18 cellular contexts compared by ENCODE assay signal in genomic region chr7:158583810-158584209, GRCh38. TPM values are rescaled to one million over a fixed set of nuclear protein-coding genes. Genes with fewer than 3 reads are reported as not detected.
DNase-seq lines count a peak whose midpoint lies in the region; ATAC-seq, FAIRE-seq and TF ChIP-seq lines count a peak whose summit lies in the region.
"Had no signal": no experiment of that assay in that cellular context is flagged by ENCODE, and none has a peak within 500 bp of the region (broad histone marks: within the 10 kb centered on the region; RNA-seq: fewer than 3 reads in every experiment).

No MANE protein-coding gene starts in this region.

- no peaks in the 10 kb centered on the region; a peak in 1 of 5 replicates for H3K27me3 ChIP-seq in HepG2 (ENCODE audit: control insufficient read depth in 1 of 2, insufficient read depth in 2 of 2, low read length in 2 of 2)
- H3K27me3 ChIP-seq in right lobe of liver, result peaks cover 0 to 14% of the 10 kb centered on the region in 2 donors
- no peaks in the 10 kb centered on the region for H3K27me3 ChIP-seq in pancreas

- DNase-seq in HepG2 (ENCODE audit: low spot score) (no peak), right lobe of liver (no peak), pancreas (no peak), NCI-H187 (lab: John Stamatoyannopoulos, UW) (no peak)
- DNase-seq: C1 segment of cervical spinal cord; CD4-positive, CD25-positive, alpha-beta regulatory T cell; CD8-positive, alpha-beta memory T cell; COR-L47; DMS 273 treated with DMSO at 0.1 percent for 48 hours; IMR-90 had no signal

- peak overlapping the region; percentile 42; the same call in 1 of the 2 replicates for H3K9ac ChIP-seq in HepG2 (ENCODE audit: insufficient read depth, low read depth, low read length)

- in situ Hi-C loops in HepG2 (cut with HindIII; ENCODE audit: extremely low pct_ligation_motif_present, low pct_unique_long_range_greater_than_20kb), result no loop called here

- TF ChIP-seq CTCF in HepG2 (CRISPR knock-in tag; IDR thresholded peaks at IDR 0.05) (no peak), right lobe of liver (IDR thresholded peaks at IDR 0.05) (no peak), brain (conservative IDR thresholded peaks at IDR 0.05) (no peak), pancreas (IDR thresholded peaks at IDR 0.05) (no peak)

- intact Hi-C loops in HepG2 (cut with micrococcal nuclease; ENCODE audit: unreplicated experiment), result loop anchor here (5.0 kb wide), 1 partner anchor 87 kb away; no protein-coding TSS in a partner anchor
- intact Hi-C loops in right lobe of liver (cut with DNase I), result no loop called here
- intact Hi-C loops in pancreas (cut with DNase I), result no loop called here

- H3K9me3 ChIP-seq in HepG2 (ENCODE audit: low read length), result peaks cover 6% of the 10 kb centered on the region
- no peaks in the 10 kb centered on the region for H3K9me3 ChIP-seq in right lobe of liver
- H3K9me3 ChIP-seq in pancreas, result no peaks in the 10 kb centered on the region
- H3K9me3 ChIP-seq: HAP-1 had no signal

- H3K4me3 Mint-ChIP-seq in brain, result peak overlapping the region in 4 of 5 experiments; percentile 5 to 86 (median 10)
- H3K4me3 Mint-ChIP-seq: B cell; CD4-positive, CD25-positive, alpha-beta regulatory T cell had no signal

- WGBS in HepG2 (ENCODE audit: low lambda C conversion rate), result 74% methylated on average over 5 of the region's 6 CpGs
- 52% methylated on average over 6 of the region's 6 CpGs for WGBS in right lobe of liver (ENCODE audit: insufficient coverage, low coverage, low lambda C conversion rate, missing lambda C conversion rate)
- 36 to 45% methylated on average over 6 of the region's 6 CpGs for WGBS in pancreas, 2 donors

- TF ChIP-seq POLR2A in HepG2 (IDR thresholded peaks at IDR 0.05; ENCODE audit: insufficient read depth in 1 of 2, low read depth in 2 of 2, low read length in 2 of 2) (no peak), right lobe of liver (IDR thresholded peaks at IDR 0.05) (no peak)

- CTCF ChIA-PET in HepG2 (lab: Yijun Ruan, JAX; ENCODE audit: low intra/inter-chr PET ratio, low total read pairs), result no interaction called here

- TF ChIP-seq EP300 in HepG2 (IDR thresholded peaks at IDR 0.05; ENCODE audit: low read depth in 2 of 2, low read length in 2 of 2) (no peak), HepG2 (CRISPR knock-in tag; IDR thresholded peaks at IDR 0.05; ENCODE audit: borderline replicate concordance) (no peak)

- H2AFZ ChIP-seq in HepG2 (ENCODE audit: low read length), result no peak overlapping the region

- no peak for FAIRE-seq in HepG2 (lab: Jason Lieb, UNC)
- FAIRE-seq in pancreas (lab: Jason Lieb, UNC), result no peak
- FAIRE-seq: G401.6, GM12891, GM19239 had no signal

- no TSS peak for BruUV-seq in HepG2 (replicated peaks; lab: Mats Ljungman, UMichigan)

- peaks cover 14 to 51% (median 32%) of the 10 kb centered on the region in 5 experiments for H3K9me3 Mint-ChIP-seq in brain

- H3K4me1 ChIP-seq in HepG2 (ENCODE audit: insufficient read depth, low read length), result peaks cover 85% of the 10 kb centered on the region
- peaks cover 0 to 5% (median 0%) of the 10 kb centered on the region in 4 donors for H3K4me1 ChIP-seq in right lobe of liver
- H3K4me1 ChIP-seq in pancreas, result peaks cover 20 to 44% (median 42%) of the 10 kb centered on the region in 3 donors
- H3K4me1 ChIP-seq: HAP-1 had no signal

- H3K4me2 ChIP-seq in HepG2 (ENCODE audit: low read depth, low read length), result peak overlapping the region; percentile 81

- peak overlapping the region; percentile 89 for H3K27ac ChIP-seq in HepG2 (ENCODE audit: extremely low read length, insufficient read depth, low read length)
- H3K27ac ChIP-seq in right lobe of liver, result no peak overlapping the region
- H3K27ac ChIP-seq in pancreas, result peak overlapping the region in 3 of 4 donors; percentile 22 to 48 (median 33)
- H3K27ac ChIP-seq: HL-60 had no signal

- ATAC-seq in HepG2 (no peak), right lobe of liver (no peak), pancreas (no peak), HG03565 (IDR thresholded peaks at IDR 0.05; ENCODE audit: unreplicated experiment) (no peak)

- no peaks in the 10 kb centered on the region for H4K20me1 ChIP-seq in HepG2 (ENCODE audit: insufficient read depth, low read length)

- peaks cover 18% of the 10 kb centered on the region for H3K27me3 Mint-ChIP-seq in brain

- H3K36me3 ChIP-seq in HepG2 (replicated peaks in 1 of 2; ENCODE audit: control insufficient read depth in 1 of 2, insufficient read depth in 2 of 2, low read length in 2 of 2) (peaks cover 0 to 12% of the 10 kb centered on the region in 2 experiments; a peak in 3 of 5 replicates), right lobe of liver (no peaks in the 10 kb centered on the region), pancreas (no peaks in the 10 kb centered on the region)
- H3K36me3 ChIP-seq: HAP-1 had no signal

- H3K4me1 Mint-ChIP-seq in brain, result peaks cover 39% of the 10 kb centered on the region

- H3K79me2 ChIP-seq in HepG2 (ENCODE audit: insufficient read depth, low read length), result peaks cover 58% of the 10 kb centered on the region

- peaks cover 45% of the 10 kb centered on the region for H3K36me3 Mint-ChIP-seq in brain

- H3K27ac Mint-ChIP-seq in brain, result peak overlapping the region in 2 of 5 experiments; percentile 15 to 53
- H3K27ac Mint-ChIP-seq: B cell; CD8-positive, alpha-beta memory T cell had no signal

- no peak for TF ChIP-seq RAD21 in HepG2 (CRISPR knock-in tag; IDR thresholded peaks at IDR 0.05)

- POLR2A ChIA-PET in HepG2 (lab: Yijun Ruan, JAX), result interaction anchor here (0.7 to 1.6 kb wide), 5 partner anchors 43 to 279 kb away, joined by 3 to 5 read pairs (median 3); no protein-coding TSS in a partner anchor

- H3K4me3 ChIP-seq in HepG2 (replicated peaks in 1 of 3; ENCODE audit: insufficient read depth in 1 of 3, low read depth in 2 of 3, low read length in 3 of 3) (peak overlapping the region in 1 of 3 experiments; percentile 35; a peak in 2 of 6 replicates), right lobe of liver (no peak overlapping the region), pancreas (no peak overlapping the region)
- H3K4me3 ChIP-seq: HAP-1 had no signal

TF ChIP-seq in HepG2, 621 proteins besides CTCF, POLR2A, EP300 and RAD21 (continues in another document):
- no peak for TF ChIP-seq SIX4 (CRISPR knock-in tag; IDR thresholded peaks at IDR 0.05)
- TF ChIP-seq ZNF441 (CRISPR knock-in tag; IDR thresholded peaks at IDR 0.05; ENCODE audit: borderline replicate concordance), result no peak
- TF ChIP-seq POGK (CRISPR knock-in tag; conservative IDR thresholded peaks at IDR 0.05), result no peak
- TF ChIP-seq REXO4 (CRISPR knock-in tag; IDR thresholded peaks at IDR 0.05; ENCODE audit: borderline replicate concordance), result no peak
- TF ChIP-seq ZBTB21 (CRISPR knock-in tag; IDR thresholded peaks at IDR 0.05), result no peak
- no peak for TF ChIP-seq ZNF414 (CRISPR knock-in tag; IDR thresholded peaks at IDR 0.05)

RNA-seq across cellular contexts. Expression of gene PTPRN2, which starts 3.8 kb away (rescaled TPM):
- total RNA-seq in HepG2 (2016; rRNA removed; fragmentation: Illumina TruSeq; extraction: Trizol) (1.7 and 2.5 TPM in 2 replicates), right lobe of liver (under 1 TPM; 0.15 to 0.87 (median 0.67) TPM), pancreas (10 to 100 TPM; 12.4 to 40.7 (median 31.8) TPM)
- total RNA-seq in HepG2 (2016; cell fraction: cytosol; rRNA removed; fragmentation: Illumina TruSeq; extraction: Trizol; ENCODE audit: low read depth), result 0.88 and 1.4 TPM in 2 replicates
- 1.4 and 2.6 TPM in 2 replicates for total RNA-seq in HepG2 (2016; cell fraction: insoluble cytoplasmic fraction; rRNA removed; fragmentation: Illumina TruSeq; extraction: Trizol)
- 2.3 TPM in 2 replicates for total RNA-seq in HepG2 (2016; cell fraction: membrane; rRNA removed; fragmentation: Illumina TruSeq; extraction: Trizol)
- total RNA-seq in HepG2 (2016; cell fraction: nucleus; rRNA removed; fragmentation: Illumina TruSeq; extraction: Trizol), result 3.7 and 5.0 TPM in 2 replicates
- polyA plus RNA-seq in HepG2 (2011; rRNA removed) (24.2 and 50.0 TPM in 2 replicates), brain (ENCODE audit: insufficient read depth, low read depth, low replicate concordance) (130 TPM), pancreas (10 to 100 TPM; 12.2 to 49.2 TPM)
- polyA plus RNA-seq in HepG2 (2011; cell fraction: cytosol; rRNA removed), result 42.2 and 59.6 TPM in 2 replicates
- polyA plus RNA-seq in HepG2 (2011; cell fraction: nucleus; rRNA removed), result 73.6 and 81.5 TPM in 2 replicates
- 49.0 and 72.5 TPM in 2 replicates for polyA plus RNA-seq in HepG2 (2012)
- polyA plus RNA-seq in HepG2 (2016; cell fraction: cytosol; fragmentation: Illumina TruSeq; extraction: Trizol; ENCODE audit: low read depth), result 0.94 and 1.3 TPM in 2 replicates
- polyA plus RNA-seq in HepG2 (2016; cell fraction: insoluble cytoplasmic fraction; fragmentation: Illumina TruSeq; extraction: Trizol; ENCODE audit: low read depth), result 2.5 TPM in 2 replicates
- 1.7 and 2.2 TPM in 2 replicates for polyA plus RNA-seq in HepG2 (2016; cell fraction: membrane; fragmentation: Illumina TruSeq; extraction: Trizol; ENCODE audit: low read depth)
- 3.0 and 5.1 TPM in 2 replicates for polyA plus RNA-seq in HepG2 (2016; cell fraction: nucleus; fragmentation: Illumina TruSeq; extraction: Trizol; ENCODE audit: insufficient read depth, low read depth)
- 35.1 TPM in 1 of 2 replicates, not detected in the other for polyA minus RNA-seq in HepG2 (2011; rRNA and poly(A)+ RNA removed; ENCODE audit: low replicate concordance)
- polyA minus RNA-seq in HepG2 (2011; cell fraction: cytosol; rRNA and poly(A)+ RNA removed), result 18.6 and 43.5 TPM in 2 replicates
- 33.3 and 45.4 TPM in 2 replicates for polyA minus RNA-seq in HepG2 (2011; cell fraction: nucleus; rRNA and poly(A)+ RNA removed)
- total RNA-seq: IMR-90 had no signal

Comparison
In these comparisons a context has a peak if more than half of its experiments do, and no peak if none do; other contexts are left out.
1. H3K27ac ChIP-seq: peak in HepG2 (single experiment) and pancreas (3 of 4); none in right lobe of liver (0 of 3).